Comparison of ENCODE assay signal across 1 cellular context in the genomic region with DNA sequence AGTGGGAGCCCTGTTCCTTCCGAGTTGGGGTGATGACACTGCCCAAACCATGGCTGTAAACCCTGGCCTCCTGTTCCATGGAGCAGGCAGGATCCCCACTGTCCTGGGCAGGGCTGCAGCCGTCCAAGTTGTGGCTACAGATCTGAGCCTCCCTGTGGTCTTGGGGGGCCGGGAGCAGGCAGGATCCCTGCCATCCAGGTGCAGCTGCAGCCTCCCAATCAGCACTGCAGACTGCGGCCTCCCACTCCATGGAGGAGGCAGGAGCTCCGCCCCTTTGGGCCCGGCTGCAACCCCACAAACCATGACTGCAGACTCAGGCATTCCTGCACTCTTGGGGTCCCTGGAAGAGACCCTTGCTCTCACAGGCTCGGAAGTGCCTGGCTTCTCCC.
TF ChIP-seq lines count a peak whose summit lies in the region.

No MANE protein-coding gene starts in this region.

TF ChIP-seq in IMR-90, 13 proteins besides CTCF, POLR2A, EP300 and RAD21:
- TF ChIP-seq FOS (IDR thresholded peaks at IDR 0.05; ENCODE audit: low read depth, low read length) (no peak), USF2 (IDR thresholded peaks at IDR 0.05; ENCODE audit: low read depth, low read length) (no peak), SMC3 (IDR thresholded peaks at IDR 0.05; ENCODE audit: low read depth, low read length) (no peak), CHD1 (IDR thresholded peaks at IDR 0.05; ENCODE audit: low read depth, low read length) (no peak), MAZ (IDR thresholded peaks at IDR 0.05; ENCODE audit: borderline replicate concordance, low read depth, low read length) (no peak), RCOR1 (IDR thresholded peaks at IDR 0.05; ENCODE audit: insufficient replicate concordance, low read length) (no peak), ELK1 (IDR thresholded peaks at IDR 0.05; ENCODE audit: borderline replicate concordance, low read depth, low read length) (no peak), BHLHE40 (IDR thresholded peaks at IDR 0.05; ENCODE audit: low read depth, low read length) (no peak), MXI1 (IDR thresholded peaks at IDR 0.05; ENCODE audit: borderline replicate concordance, low read depth, low read length) (no peak), NFE2L2 (IDR thresholded peaks at IDR 0.05; ENCODE audit: low read depth, low read length) (no peak), RFX5 (IDR thresholded peaks at IDR 0.05; ENCODE audit: low read depth, low read length) (no peak), CEBPB (IDR thresholded peaks at IDR 0.05; ENCODE audit: low read depth, low read length) (no peak)
